Comparison of ENCODE assay signal across 1 cellular context in the genomic region with DNA sequence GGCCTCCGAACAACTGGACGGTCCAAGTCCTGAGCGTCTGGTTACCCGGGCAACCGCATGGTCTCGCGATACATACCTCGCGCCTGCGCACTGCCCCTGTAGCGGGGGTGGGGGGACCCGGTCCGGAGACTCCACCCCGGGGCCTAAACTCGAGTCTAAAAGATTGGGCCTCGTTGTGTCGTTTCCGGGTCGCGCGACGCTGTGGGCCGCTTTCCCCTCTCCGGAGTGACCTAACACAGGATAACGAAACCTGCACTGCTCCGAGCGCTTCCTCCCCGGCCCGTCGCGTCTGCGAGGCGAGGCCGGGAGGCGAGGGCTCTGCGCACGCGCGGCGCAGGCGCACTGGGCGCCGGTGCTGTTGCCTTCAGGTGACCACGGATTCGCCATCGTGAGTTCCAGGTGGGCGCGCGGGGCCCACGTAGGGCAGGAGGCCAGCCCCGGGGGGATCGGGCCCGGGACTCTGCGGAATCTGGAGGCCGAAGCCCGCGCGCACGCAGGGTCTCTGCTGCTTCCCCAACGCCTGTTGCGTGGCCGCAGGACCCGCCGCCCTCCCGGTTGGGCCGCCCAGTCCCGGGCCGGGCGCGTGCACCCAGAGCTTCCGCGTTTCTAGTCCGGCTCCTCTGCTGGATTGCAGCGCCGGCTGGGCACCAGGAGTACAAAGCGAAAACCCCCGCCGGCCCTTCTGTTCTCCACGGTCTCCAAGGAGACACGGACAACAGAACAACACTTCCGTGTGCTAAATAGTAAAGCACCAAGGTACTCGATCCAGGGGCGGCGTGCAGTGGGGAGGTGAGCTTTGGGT.
A peak's percentile ranks its signal among the peaks of the same experiment; 100 is the strongest.
TF ChIP-seq lines count a peak whose summit lies in the region.

A gene with protein sequence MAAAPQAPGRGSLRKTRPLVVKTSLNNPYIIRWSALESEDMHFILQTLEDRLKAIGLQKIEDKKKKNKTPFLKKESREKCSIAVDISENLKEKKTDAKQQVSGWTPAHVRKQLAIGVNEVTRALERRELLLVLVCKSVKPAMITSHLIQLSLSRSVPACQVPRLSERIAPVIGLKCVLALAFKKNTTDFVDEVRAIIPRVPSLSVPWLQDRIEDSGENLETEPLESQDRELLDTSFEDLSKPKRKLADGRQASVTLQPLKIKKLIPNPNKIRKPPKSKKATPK (plus strand): TSS at position 345 of the 802 bp plus-strand sequence. CDS start 5,960 bp downstream, outside the sequence.

TF ChIP-seq in K562, 482 proteins besides CTCF, POLR2A, EP300 and RAD21 (continued from another document and continues in another):
- TF ChIP-seq, protein P1, sequence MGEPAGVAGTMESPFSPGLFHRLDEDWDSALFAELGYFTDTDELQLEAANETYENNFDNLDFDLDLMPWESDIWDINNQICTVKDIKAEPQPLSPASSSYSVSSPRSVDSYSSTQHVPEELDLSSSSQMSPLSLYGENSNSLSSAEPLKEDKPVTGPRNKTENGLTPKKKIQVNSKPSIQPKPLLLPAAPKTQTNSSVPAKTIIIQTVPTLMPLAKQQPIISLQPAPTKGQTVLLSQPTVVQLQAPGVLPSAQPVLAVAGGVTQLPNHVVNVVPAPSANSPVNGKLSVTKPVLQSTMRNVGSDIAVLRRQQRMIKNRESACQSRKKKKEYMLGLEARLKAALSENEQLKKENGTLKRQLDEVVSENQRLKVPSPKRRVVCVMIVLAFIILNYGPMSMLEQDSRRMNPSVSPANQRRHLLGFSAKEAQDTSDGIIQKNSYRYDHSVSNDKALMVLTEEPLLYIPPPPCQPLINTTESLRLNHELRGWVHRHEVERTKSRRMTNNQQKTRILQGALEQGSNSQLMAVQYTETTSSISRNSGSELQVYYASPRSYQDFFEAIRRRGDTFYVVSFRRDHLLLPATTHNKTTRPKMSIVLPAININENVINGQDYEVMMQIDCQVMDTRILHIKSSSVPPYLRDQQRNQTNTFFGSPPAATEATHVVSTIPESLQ (CRISPR knock-in tag; IDR thresholded peaks at IDR 0.05): peak; percentile 94
- TF ChIP-seq CEBPG (CRISPR knock-in tag; IDR thresholded peaks at IDR 0.05) (no peak; the same call in 1 of the 2 replicates), CEBPG (tag; conservative IDR thresholded peaks at IDR 0.05 in 1 of 2, IDR thresholded peaks at IDR 0.05 in 1 of 2) (0 out of 4 replicates have a peak, but pooled peaks of 1 of the 2 experiments have one; percentile 18), C11orf30 (IDR thresholded peaks at IDR 0.05; ENCODE audit: low read depth) (peak; percentile 40; the same call in 1 of the 2 replicates), ZFPM2 (CRISPR knock-in tag; IDR thresholded peaks at IDR 0.05) (no peak), ATF1 (CRISPR knock-in tag; IDR thresholded peaks at IDR 0.05) (no peak), ATF1 (tag; IDR thresholded peaks at IDR 0.05) (peak; percentile 68), HDAC1 (IDR thresholded peaks at IDR 0.05) (peak in 1 of 2 experiments; percentile 85; a peak in 2 of 4 replicates), HDAC8 (tag; IDR thresholded peaks at IDR 0.05) (no peak), NFE2L1 (tag; IDR thresholded peaks at IDR 0.05; ENCODE audit: borderline replicate concordance, low read depth) (no peak), NCOA1 (IDR thresholded peaks at IDR 0.05; ENCODE audit: low read depth) (no peak), ZBTB17 (CRISPR knock-in tag; IDR thresholded peaks at IDR 0.05) (no peak), ZNF12 (CRISPR knock-in tag; IDR thresholded peaks at IDR 0.05) (no peak), MTA3 (IDR thresholded peaks at IDR 0.05; ENCODE audit: borderline replicate concordance) (peak; percentile 82; the same call in 1 of the 2 replicates), POLR2B (IDR thresholded peaks at IDR 0.05; ENCODE audit: low read depth, partially characterized antibody) (peak; percentile 98), CCNT2 (IDR thresholded peaks at IDR 0.05; ENCODE audit: borderline replicate concordance, extremely low read depth, insufficient read length, low read depth, low read length) (peak; percentile 46), BHLHE40 (IDR thresholded peaks at IDR 0.05; ENCODE audit: low read length) (peak; percentile 83), RBBP5 (IDR thresholded peaks at IDR 0.05; ENCODE audit: borderline replicate concordance, insufficient read depth, low read length, poor library complexity, severe bottlenecking) (peak; percentile 98), SUPT5H (IDR thresholded peaks at IDR 0.05) (peak; percentile 86), ARNT (IDR thresholded peaks at IDR 0.05) (no peak), BCL6 (CRISPR knock-in tag; IDR thresholded peaks at IDR 0.05) (no peak)
- TF ChIP-seq, protein P2, sequence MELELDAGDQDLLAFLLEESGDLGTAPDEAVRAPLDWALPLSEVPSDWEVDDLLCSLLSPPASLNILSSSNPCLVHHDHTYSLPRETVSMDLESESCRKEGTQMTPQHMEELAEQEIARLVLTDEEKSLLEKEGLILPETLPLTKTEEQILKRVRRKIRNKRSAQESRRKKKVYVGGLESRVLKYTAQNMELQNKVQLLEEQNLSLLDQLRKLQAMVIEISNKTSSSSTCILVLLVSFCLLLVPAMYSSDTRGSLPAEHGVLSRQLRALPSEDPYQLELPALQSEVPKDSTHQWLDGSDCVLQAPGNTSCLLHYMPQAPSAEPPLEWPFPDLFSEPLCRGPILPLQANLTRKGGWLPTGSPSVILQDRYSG (tag; conservative IDR thresholded peaks at IDR 0.05; ENCODE audit: low read depth): no peak
- TF ChIP-seq, protein P3, sequence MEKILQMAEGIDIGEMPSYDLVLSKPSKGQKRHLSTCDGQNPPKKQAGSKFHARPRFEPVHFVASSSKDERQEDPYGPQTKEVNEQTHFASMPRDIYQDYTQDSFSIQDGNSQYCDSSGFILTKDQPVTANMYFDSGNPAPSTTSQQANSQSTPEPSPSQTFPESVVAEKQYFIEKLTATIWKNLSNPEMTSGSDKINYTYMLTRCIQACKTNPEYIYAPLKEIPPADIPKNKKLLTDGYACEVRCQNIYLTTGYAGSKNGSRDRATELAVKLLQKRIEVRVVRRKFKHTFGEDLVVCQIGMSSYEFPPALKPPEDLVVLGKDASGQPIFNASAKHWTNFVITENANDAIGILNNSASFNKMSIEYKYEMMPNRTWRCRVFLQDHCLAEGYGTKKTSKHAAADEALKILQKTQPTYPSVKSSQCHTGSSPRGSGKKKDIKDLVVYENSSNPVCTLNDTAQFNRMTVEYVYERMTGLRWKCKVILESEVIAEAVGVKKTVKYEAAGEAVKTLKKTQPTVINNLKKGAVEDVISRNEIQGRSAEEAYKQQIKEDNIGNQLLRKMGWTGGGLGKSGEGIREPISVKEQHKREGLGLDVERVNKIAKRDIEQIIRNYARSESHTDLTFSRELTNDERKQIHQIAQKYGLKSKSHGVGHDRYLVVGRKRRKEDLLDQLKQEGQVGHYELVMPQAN (IDR thresholded peaks at IDR 0.05; ENCODE audit: borderline replicate concordance): peak; percentile 55; the same call in 1 of the 2 replicates
- TF ChIP-seq, protein P4, sequence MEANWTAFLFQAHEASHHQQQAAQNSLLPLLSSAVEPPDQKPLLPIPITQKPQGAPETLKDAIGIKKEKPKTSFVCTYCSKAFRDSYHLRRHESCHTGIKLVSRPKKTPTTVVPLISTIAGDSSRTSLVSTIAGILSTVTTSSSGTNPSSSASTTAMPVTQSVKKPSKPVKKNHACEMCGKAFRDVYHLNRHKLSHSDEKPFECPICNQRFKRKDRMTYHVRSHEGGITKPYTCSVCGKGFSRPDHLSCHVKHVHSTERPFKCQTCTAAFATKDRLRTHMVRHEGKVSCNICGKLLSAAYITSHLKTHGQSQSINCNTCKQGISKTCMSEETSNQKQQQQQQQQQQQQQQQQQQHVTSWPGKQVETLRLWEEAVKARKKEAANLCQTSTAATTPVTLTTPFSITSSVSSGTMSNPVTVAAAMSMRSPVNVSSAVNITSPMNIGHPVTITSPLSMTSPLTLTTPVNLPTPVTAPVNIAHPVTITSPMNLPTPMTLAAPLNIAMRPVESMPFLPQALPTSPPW (CRISPR knock-in tag; IDR thresholded peaks at IDR 0.05): peak; percentile 95
- TF ChIP-seq, protein P5, sequence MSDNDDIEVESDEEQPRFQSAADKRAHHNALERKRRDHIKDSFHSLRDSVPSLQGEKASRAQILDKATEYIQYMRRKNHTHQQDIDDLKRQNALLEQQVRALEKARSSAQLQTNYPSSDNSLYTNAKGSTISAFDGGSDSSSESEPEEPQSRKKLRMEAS (CRISPR knock-in tag; IDR thresholded peaks at IDR 0.05): peak; percentile 81
- TF ChIP-seq, protein P6, sequence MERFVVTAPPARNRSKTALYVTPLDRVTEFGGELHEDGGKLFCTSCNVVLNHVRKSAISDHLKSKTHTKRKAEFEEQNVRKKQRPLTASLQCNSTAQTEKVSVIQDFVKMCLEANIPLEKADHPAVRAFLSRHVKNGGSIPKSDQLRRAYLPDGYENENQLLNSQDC (CRISPR knock-in tag; IDR thresholded peaks at IDR 0.05): 0 out of 2 replicates have a peak, but pooled peaks have one; percentile 46
- TF ChIP-seq, protein P7, sequence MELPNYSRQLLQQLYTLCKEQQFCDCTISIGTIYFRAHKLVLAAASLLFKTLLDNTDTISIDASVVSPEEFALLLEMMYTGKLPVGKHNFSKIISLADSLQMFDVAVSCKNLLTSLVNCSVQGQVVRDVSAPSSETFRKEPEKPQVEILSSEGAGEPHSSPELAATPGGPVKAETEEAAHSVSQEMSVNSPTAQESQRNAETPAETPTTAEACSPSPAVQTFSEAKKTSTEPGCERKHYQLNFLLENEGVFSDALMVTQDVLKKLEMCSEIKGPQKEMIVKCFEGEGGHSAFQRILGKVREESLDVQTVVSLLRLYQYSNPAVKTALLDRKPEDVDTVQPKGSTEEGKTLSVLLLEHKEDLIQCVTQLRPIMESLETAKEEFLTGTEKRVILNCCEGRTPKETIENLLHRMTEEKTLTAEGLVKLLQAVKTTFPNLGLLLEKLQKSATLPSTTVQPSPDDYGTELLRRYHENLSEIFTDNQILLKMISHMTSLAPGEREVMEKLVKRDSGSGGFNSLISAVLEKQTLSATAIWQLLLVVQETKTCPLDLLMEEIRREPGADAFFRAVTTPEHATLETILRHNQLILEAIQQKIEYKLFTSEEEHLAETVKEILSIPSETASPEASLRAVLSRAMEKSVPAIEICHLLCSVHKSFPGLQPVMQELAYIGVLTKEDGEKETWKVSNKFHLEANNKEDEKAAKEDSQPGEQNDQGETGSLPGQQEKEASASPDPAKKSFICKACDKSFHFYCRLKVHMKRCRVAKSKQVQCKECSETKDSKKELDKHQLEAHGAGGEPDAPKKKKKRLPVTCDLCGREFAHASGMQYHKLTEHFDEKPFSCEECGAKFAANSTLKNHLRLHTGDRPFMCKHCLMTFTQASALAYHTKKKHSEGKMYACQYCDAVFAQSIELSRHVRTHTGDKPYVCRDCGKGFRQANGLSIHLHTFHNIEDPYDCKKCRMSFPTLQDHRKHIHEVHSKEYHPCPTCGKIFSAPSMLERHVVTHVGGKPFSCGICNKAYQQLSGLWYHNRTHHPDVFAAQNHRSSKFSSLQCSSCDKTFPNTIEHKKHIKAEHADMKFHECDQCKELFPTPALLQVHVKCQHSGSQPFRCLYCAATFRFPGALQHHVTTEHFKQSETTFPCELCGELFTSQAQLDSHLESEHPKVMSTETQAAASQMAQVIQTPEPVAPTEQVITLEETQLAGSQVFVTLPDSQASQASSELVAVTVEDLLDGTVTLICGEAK (IDR thresholded peaks at IDR 0.05): peak; percentile 60; the same call in 1 of the 2 replicates
- TF ChIP-seq, protein P7 (CRISPR knock-in tag; IDR thresholded peaks at IDR 0.05): no peak
- TF ChIP-seq, protein P8, sequence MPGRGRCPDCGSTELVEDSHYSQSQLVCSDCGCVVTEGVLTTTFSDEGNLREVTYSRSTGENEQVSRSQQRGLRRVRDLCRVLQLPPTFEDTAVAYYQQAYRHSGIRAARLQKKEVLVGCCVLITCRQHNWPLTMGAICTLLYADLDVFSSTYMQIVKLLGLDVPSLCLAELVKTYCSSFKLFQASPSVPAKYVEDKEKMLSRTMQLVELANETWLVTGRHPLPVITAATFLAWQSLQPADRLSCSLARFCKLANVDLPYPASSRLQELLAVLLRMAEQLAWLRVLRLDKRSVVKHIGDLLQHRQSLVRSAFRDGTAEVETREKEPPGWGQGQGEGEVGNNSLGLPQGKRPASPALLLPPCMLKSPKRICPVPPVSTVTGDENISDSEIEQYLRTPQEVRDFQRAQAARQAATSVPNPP (IDR thresholded peaks at IDR 0.05; ENCODE audit: borderline replicate concordance, insufficient read depth, insufficient read length): no peak
- TF ChIP-seq, protein P9, sequence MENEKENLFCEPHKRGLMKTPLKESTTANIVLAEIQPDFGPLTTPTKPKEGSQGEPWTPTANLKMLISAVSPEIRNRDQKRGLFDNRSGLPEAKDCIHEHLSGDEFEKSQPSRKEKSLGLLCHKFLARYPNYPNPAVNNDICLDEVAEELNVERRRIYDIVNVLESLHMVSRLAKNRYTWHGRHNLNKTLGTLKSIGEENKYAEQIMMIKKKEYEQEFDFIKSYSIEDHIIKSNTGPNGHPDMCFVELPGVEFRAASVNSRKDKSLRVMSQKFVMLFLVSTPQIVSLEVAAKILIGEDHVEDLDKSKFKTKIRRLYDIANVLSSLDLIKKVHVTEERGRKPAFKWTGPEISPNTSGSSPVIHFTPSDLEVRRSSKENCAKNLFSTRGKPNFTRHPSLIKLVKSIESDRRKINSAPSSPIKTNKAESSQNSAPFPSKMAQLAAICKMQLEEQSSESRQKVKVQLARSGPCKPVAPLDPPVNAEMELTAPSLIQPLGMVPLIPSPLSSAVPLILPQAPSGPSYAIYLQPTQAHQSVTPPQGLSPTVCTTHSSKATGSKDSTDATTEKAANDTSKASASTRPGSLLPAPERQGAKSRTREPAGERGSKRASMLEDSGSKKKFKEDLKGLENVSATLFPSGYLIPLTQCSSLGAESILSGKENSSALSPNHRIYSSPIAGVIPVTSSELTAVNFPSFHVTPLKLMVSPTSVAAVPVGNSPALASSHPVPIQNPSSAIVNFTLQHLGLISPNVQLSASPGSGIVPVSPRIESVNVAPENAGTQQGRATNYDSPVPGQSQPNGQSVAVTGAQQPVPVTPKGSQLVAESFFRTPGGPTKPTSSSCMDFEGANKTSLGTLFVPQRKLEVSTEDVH (IDR thresholded peaks at IDR 0.05; ENCODE audit: low read depth, partially characterized antibody): no peak
